In genomic region chr16:2560798-2561133, GRCh38 we compare ENCODE assay signal across 9 cellular contexts. TPM values are rescaled to one million over a fixed set of nuclear protein-coding genes. Genes with fewer than 3 reads are reported as not detected.
DNase-seq lines count a peak whose midpoint lies in the region; ATAC-seq and TF ChIP-seq lines count a peak whose summit lies in the region.
"Not testable (repeated sequence)": the region's sequence is repeated elsewhere in the genome, so short reads cannot be mapped to it uniquely, and the experiment has no call there.
"Had no signal": no experiment of that assay in that cellular context is flagged by ENCODE, and none has a peak within 500 bp of the region (broad histone marks: within the 10 kb centered on the region; RNA-seq: fewer than 3 reads in every experiment).

No MANE protein-coding gene starts in this region.

- not testable (repeated sequence) for H3K4me1 ChIP-seq in mucosa of descending colon (ENCODE audit: low read depth)

- not testable (repeated sequence) for H3K9me3 ChIP-seq in mucosa of descending colon

- POLR2A ChIA-PET in AG04449 (lab: Yijun Ruan, JAX): not testable (repeated sequence)

- H3K4me3 ChIP-seq in AG04449 (ENCODE audit: low read depth, low read length); WI38 (ENCODE audit: low read depth, low read length); mucosa of descending colon: not testable (repeated sequence)

- TF ChIP-seq CTCF in AG04449 (IDR thresholded peaks at IDR 0.05; ENCODE audit: insufficient read depth, low read length, missing control alignments) (peak; percentile 20), WI38 (IDR thresholded peaks at IDR 0.05; ENCODE audit: low read depth, low read length) (0 out of 2 replicates have a peak, but pooled peaks have one; percentile 14), mucosa of descending colon (IDR thresholded peaks at IDR 0.05) (peak; percentile 29)

- not testable (repeated sequence) for H3K36me3 ChIP-seq in mucosa of descending colon (ENCODE audit: low read depth)

- intact Hi-C loops in mucosa of descending colon (cut with DNase I, micrococcal nuclease): not testable (repeated sequence)

- CTCF ChIA-PET in AG04449 (lab: Yijun Ruan, JAX): not testable (repeated sequence)

- ATAC-seq in GM18907 (IDR thresholded peaks at IDR 0.05; ENCODE audit: unreplicated experiment) (peak; percentile 48), HG03095 (IDR thresholded peaks at IDR 0.05; ENCODE audit: unreplicated experiment) (peak; percentile 39), esophagus mucosa (peak; percentile 83), mucosa of descending colon (peak; percentile 96)

- DNase-seq in AG04449 (ENCODE audit: low read depth, low spot score): not testable (repeated sequence)
- DNase-seq in activated effector memory CD4-positive, alpha-beta T cell treated with Interleukin-2 at 50 U/mL for 16 hours: peak; percentile 45
- peak; percentile 78 to 87 (median 82) for DNase-seq in mucosa of descending colon
- DNase-seq in stimulated activated CD4-positive, alpha-beta T cell treated with anti-CD3 and anti-CD28 coated beads, Interleukin-2, amount 100 ng/mL, for 48 hours: peak; percentile 35 to 48

RNA-seq across cellular contexts. Expression of gene PDPK1, which starts 22.9 kb away (rescaled TPM):
- 26.1 TPM for total RNA-seq in esophagus mucosa
- 10 to 100 TPM; 73.3 to 79.6 (median 79.3) TPM for total RNA-seq in mucosa of descending colon

RNA-seq across cellular contexts. Expression of gene CEMP1, which starts 29.6 kb away (rescaled TPM):
- not detected for total RNA-seq in esophagus mucosa
- 1 to 10 TPM in 1 of 3 donors, under 1 TPM in 1, not detected in 1; 0.89 to 1.2 TPM for total RNA-seq in mucosa of descending colon
- total RNA-seq: RPMI7951 had no signal

RNA-seq across cellular contexts. Expression of gene AMDHD2, which starts 40.6 kb away (rescaled TPM):
- 19.0 TPM for total RNA-seq in esophagus mucosa
- 10 to 100 TPM; 33.6 to 51.2 (median 38.4) TPM for total RNA-seq in mucosa of descending colon

RNA-seq across cellular contexts. Expression of gene ATP6V0C, which starts 47.0 kb away (rescaled TPM):
- total RNA-seq in esophagus mucosa: 205 TPM
- 100 to 1,000 TPM; 171 to 261 (median 201) TPM for total RNA-seq in mucosa of descending colon

Comparison
In these comparisons a context has a peak if more than half of its experiments do, and no peak if none do; other contexts are left out.
1. ATAC-seq: peak in every context shown above with its lines; median percentile 96 in mucosa of descending colon; 83 in esophagus mucosa; 48 in GM18907; 39 in HG03095.